In the genomic region with DNA sequence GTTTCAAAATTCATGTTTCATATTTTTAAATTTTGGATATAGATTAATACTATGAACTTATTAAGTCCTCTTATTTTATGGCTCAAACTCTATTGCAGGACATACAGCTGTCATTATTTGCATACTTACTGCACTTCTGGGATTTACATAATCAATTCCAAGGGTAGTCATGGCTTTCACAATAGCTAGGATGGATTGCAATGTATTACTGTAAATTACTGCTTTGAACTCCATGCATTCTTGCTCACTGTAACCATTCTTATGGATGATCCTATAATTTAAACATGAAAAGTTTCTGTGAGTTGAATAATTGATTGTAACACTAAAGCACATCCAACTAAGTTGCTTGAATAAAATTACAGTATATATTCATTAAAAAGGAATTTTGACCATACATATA, we compare ENCODE assay signal across 19 cellular contexts. TPM values are rescaled to one million over a fixed set of nuclear protein-coding genes. Genes with fewer than 3 reads are reported as not detected.
"Had no signal": no experiment of that assay in that cellular context is flagged by ENCODE, and none has a peak within 500 bp of the region (broad histone marks: within the 10 kb centered on the region; RNA-seq: fewer than 3 reads in every experiment).

No MANE protein-coding gene starts in this region.

- H3K36me3 ChIP-seq: thoracic aorta, uterus had no signal

- DNase-seq: activated CD4-positive, alpha-beta T cell treated with anti-CD3 and anti-CD28 coated beads for 4 hours; activated naive CD4-positive, alpha-beta T cell treated with Interleukin-2 at 50 U/mL for 16 hours; activated naive CD8-positive, alpha-beta T cell treated with anti-CD3 and anti-CD28 coated beads, Interleukin-2, amount 50 U/mL, for 24 hours; central memory CD4-positive, alpha-beta T cell; effector CD8-positive, alpha-beta T cell; foreskin keratinocyte; stimulated activated CD4-positive, alpha-beta T cell treated with anti-CD3 and anti-CD28 coated beads, Interleukin-15, amount 100 ng/mL, for 24 hours; stimulated activated CD4-positive, alpha-beta T cell treated with anti-CD3 and anti-CD28 coated beads, Interleukin-4, amount 100 ng/mL, for 24 hours; stimulated activated naive CD8-positive, alpha-beta T cell treated with anti-CD3 and anti-CD28 coated beads, Interleukin-15, amount 100 ng/mL, for 72 hours; T-cell; uterus had no signal

- H3K4me3 Mint-ChIP-seq: activated naive CD8-positive, alpha-beta T cell treated with anti-CD3 and anti-CD28 coated beads, Interleukin-2, amount 50 U/mL, for 24 hours; activated T-helper 1 cell treated with anti-CD3 and anti-CD28 coated beads, Interleukin-12 subunit alpha, Interleukin-12 subunit beta, Interleukin-2, Interleukin-4 antibody, amounts not matched to agents 30 ng/mL and 10 ng/mL and 1 ng/mL, durations not matched to agents 14 hours and 24 hours and 36 hours; memory B cell; nephron; stimulated activated naive CD8-positive, alpha-beta T cell treated with anti-CD3 and anti-CD28 coated beads, Interleukin-15, amount 100 ng/mL, for 72 hours; T-cell had no signal

- H3K27me3 ChIP-seq: foreskin keratinocyte, uterus had no signal

- H3K9me3 Mint-ChIP-seq: activated naive CD8-positive, alpha-beta T cell treated with anti-CD3 and anti-CD28 coated beads, Interleukin-2, amount 50 U/mL, for 24 hours; activated T-helper 1 cell treated with anti-CD3 and anti-CD28 coated beads, Interleukin-12 subunit alpha, Interleukin-12 subunit beta, Interleukin-2, Interleukin-4 antibody, amounts not matched to agents 30 ng/mL and 10 ng/mL and 1 ng/mL, durations not matched to agents 14 hours and 24 hours and 36 hours; nephron; stimulated activated naive CD8-positive, alpha-beta T cell treated with anti-CD3 and anti-CD28 coated beads, Interleukin-15, amount 100 ng/mL, for 72 hours had no signal

- H3K4me3 ChIP-seq: coronary artery, thoracic aorta, uterus had no signal

- H3K9me3 ChIP-seq: thoracic aorta, uterus had no signal

- H3K27me3 Mint-ChIP-seq: activated naive CD8-positive, alpha-beta T cell treated with anti-CD3 and anti-CD28 coated beads, Interleukin-2, amount 50 U/mL, for 24 hours; memory B cell had no signal

- ATAC-seq: activated naive CD8-positive, alpha-beta T cell treated with anti-CD3 and anti-CD28 coated beads, Interleukin-2, amount 50 U/mL, for 24 hours; foreskin keratinocyte; left lobe of liver; stimulated activated naive CD8-positive, alpha-beta T cell treated with anti-CD3 and anti-CD28 coated beads, Interleukin-15, amount 100 ng/mL, for 72 hours; T-cell had no signal

- H3K4me1 Mint-ChIP-seq: activated naive CD8-positive, alpha-beta T cell treated with anti-CD3 and anti-CD28 coated beads, Interleukin-2, amount 50 U/mL, for 24 hours; memory B cell; stimulated activated naive CD8-positive, alpha-beta T cell treated with anti-CD3 and anti-CD28 coated beads, Interleukin-15, amount 100 ng/mL, for 72 hours; T-cell had no signal

- H3K27ac ChIP-seq: coronary artery, foreskin keratinocyte, thoracic aorta, uterus had no signal

- H3K36me3 Mint-ChIP-seq: memory B cell, T-cell had no signal

- H3K4me1 ChIP-seq: uterus had no signal

- H3K27ac Mint-ChIP-seq: activated naive CD8-positive, alpha-beta T cell treated with anti-CD3 and anti-CD28 coated beads, Interleukin-2, amount 50 U/mL, for 24 hours; activated T-helper 1 cell treated with anti-CD3 and anti-CD28 coated beads, Interleukin-12 subunit alpha, Interleukin-12 subunit beta, Interleukin-2, Interleukin-4 antibody, amounts not matched to agents 30 ng/mL and 10 ng/mL and 1 ng/mL, durations not matched to agents 14 hours and 24 hours and 36 hours; memory B cell; nephron; stimulated activated naive CD8-positive, alpha-beta T cell treated with anti-CD3 and anti-CD28 coated beads, Interleukin-15, amount 100 ng/mL, for 72 hours; T-cell had no signal

RNA-seq across cellular contexts. Expression of gene GNAT3, which starts 23.5 kb away (rescaled TPM):
- total RNA-seq: activated T-helper 1 cell treated with anti-CD3 and anti-CD28 coated beads, Interleukin-12 subunit alpha, Interleukin-12 subunit beta, Interleukin-2, Interleukin-4 antibody, amounts not matched to agents 30 ng/mL and 10 ng/mL and 1 ng/mL, durations not matched to agents 14 hours and 24 hours and 36 hours; epithelial cell of proximal tubule; foreskin keratinocyte; left lobe of liver; osteoblast; T-cell; thoracic aorta; uterus had no signal
- polyA plus RNA-seq: foreskin keratinocyte had no signal
